Comparison of ENCODE assay signal across 29 cellular contexts in genomic region chr17:81456798-81457197, GRCh38. TPM values are rescaled to one million over a fixed set of nuclear protein-coding genes. Genes with fewer than 3 reads are reported as not detected.
DNase-seq lines count a peak whose midpoint lies in the region; ATAC-seq, FAIRE-seq and TF ChIP-seq lines count a peak whose summit lies in the region.
"Had no signal": no experiment of that assay in that cellular context is flagged by ENCODE, and none has a peak within 500 bp of the region (broad histone marks: within the 10 kb centered on the region; RNA-seq: fewer than 3 reads in every experiment).

No MANE protein-coding gene starts in this region.

- DNase-seq in NCI-H2227 (lab: John Stamatoyannopoulos, UW; ENCODE audit: unreplicated experiment) (peak; percentile 26), astrocyte (ENCODE audit: low read depth) (no peak), iris pigment epithelial cell (ENCODE audit: low read depth) (peak; percentile 28), substantia nigra (lab: John Stamatoyannopoulos, UW) (no peak), heart right ventricle (no peak), C1 segment of cervical spinal cord (lab: John Stamatoyannopoulos, UW) (no peak)
- DNase-seq in NK-92 treated with Interleukin-12 subunit alpha and Interleukin-12 subunit beta, amount 100 ng/mL, for 24 hours (lab: John Stamatoyannopoulos, UW), result no peak
- DNase-seq: activated CD4-positive, alpha-beta T cell treated with anti-CD3 and anti-CD28 coated beads, Interleukin-2, amount 50 U/mL, for 1 hour; activated CD8-positive, alpha-beta memory T cell treated with anti-CD3 and anti-CD28 coated beads, Interleukin-2, amount 50 U/mL, for 4 hours; activated naive CD8-positive, alpha-beta T cell treated with anti-CD3 and anti-CD28 coated beads for 36 hours; COR-L47; cortex of kidney; DMS79 treated with DMSO at 0.1 percent for 48 hours; foreskin fibroblast; GM23248; kidney; naive thymus-derived CD4-positive, alpha-beta T cell; NCI-H1092; NCI-H2029 treated with DMSO at 0.1 percent for 48 hours; NCI-H510A; stimulated activated CD4-positive, alpha-beta T cell treated with anti-CD3 and anti-CD28 coated beads, Interleukin-2, amount 100 ng/mL, for 48 hours; stimulated activated naive CD4-positive, alpha-beta T cell treated with Interleukin-2 at 50 U/mL for 16 hours had no signal

- intact Hi-C loops in heart right ventricle (cut with DNase I), result no loop called here

- H3K27me3 ChIP-seq in astrocyte (ENCODE audit: insufficient read depth, low read length) (no peaks in the 10 kb centered on the region), heart right ventricle (no peaks in the 10 kb centered on the region)
- H3K27me3 ChIP-seq: tibial nerve had no signal

- H3K36me3 Mint-ChIP-seq in astrocyte (ENCODE audit: low read depth, unreplicated experiment), result peaks cover 2% of the 10 kb centered on the region
- H3K36me3 Mint-ChIP-seq: activated naive CD8-positive, alpha-beta T cell treated with anti-CD3 and anti-CD28 coated beads for 36 hours; naive thymus-derived CD4-positive, alpha-beta T cell had no signal

- TF ChIP-seq CTCF in astrocyte (IDR thresholded peaks at IDR 0.05; ENCODE audit: insufficient read depth, low read depth, low read length) (no peak), heart right ventricle (IDR thresholded peaks at IDR 0.05) (no peak)

- no peak overlapping the region for H3K4me3 ChIP-seq in astrocyte (ENCODE audit: insufficient read depth, low read depth, low read length)
- H3K4me3 ChIP-seq in heart right ventricle, result no peak overlapping the region
- H3K4me3 ChIP-seq: GM23248, prostate gland, skin epidermis, tibial nerve had no signal

- H3K4me1 Mint-ChIP-seq in astrocyte (ENCODE audit: low read depth, unreplicated experiment), result no peaks in the 10 kb centered on the region

- H3K9me3 ChIP-seq in astrocyte (ENCODE audit: insufficient read depth, low read depth, low read length) (no peaks in the 10 kb centered on the region), heart right ventricle (no peaks in the 10 kb centered on the region)
- H3K9me3 ChIP-seq: prostate gland, tibial nerve had no signal

- no peak overlapping the region for H2AFZ ChIP-seq in astrocyte (ENCODE audit: low read depth, low read length)
- H2AFZ ChIP-seq: GM23248 had no signal

- H3K27ac ChIP-seq in astrocyte (ENCODE audit: low read depth, low read length) (no peak overlapping the region), substantia nigra (ENCODE audit: low read depth, low read length, poor library complexity, severe bottlenecking) (peak overlapping the region; percentile 30), heart right ventricle (no peak overlapping the region)
- H3K27ac ChIP-seq: GM23248, KMS-11, prostate gland, skin epidermis, tibial nerve had no signal

- no peaks in the 10 kb centered on the region for H3K9me3 Mint-ChIP-seq in astrocyte (ENCODE audit: unreplicated experiment)
- H3K9me3 Mint-ChIP-seq: activated naive CD8-positive, alpha-beta T cell treated with anti-CD3 and anti-CD28 coated beads for 36 hours; activated T-helper 2 cell treated with anti-CD3 and anti-CD28 coated beads, Interferon-gamma antibody, Interleukin-2, Interleukin-4, amounts not matched to agents 10 μg/mL and 5 μg/mL and 100 μg/mL, durations not matched to agents 14 hours and 24 hours and 36 hours; naive thymus-derived CD4-positive, alpha-beta T cell had no signal

- H3K4me3 Mint-ChIP-seq in astrocyte (ENCODE audit: unreplicated experiment), result no peak overlapping the region
- H3K4me3 Mint-ChIP-seq: activated naive CD8-positive, alpha-beta T cell treated with anti-CD3 and anti-CD28 coated beads for 36 hours; naive thymus-derived CD4-positive, alpha-beta T cell had no signal

- H3K36me3 ChIP-seq in astrocyte (ENCODE audit: insufficient read depth, low read length), result no peaks in the 10 kb centered on the region
- peaks cover 0 to 43% (median 0%) of the 10 kb centered on the region in 9 donors for H3K36me3 ChIP-seq in heart right ventricle
- H3K36me3 ChIP-seq: prostate gland had no signal

- 50 to 59% methylated on average over 7 of the region's 7 CpGs for WGBS in heart right ventricle, 2 donors

- H3K79me2 ChIP-seq in astrocyte (ENCODE audit: insufficient read depth, low read length), result no peaks in the 10 kb centered on the region

- no peak for FAIRE-seq in astrocyte (lab: Jason Lieb, UNC)
- FAIRE-seq: GM12892, GM19239, kidney had no signal

- H3K4me1 ChIP-seq in astrocyte (ENCODE audit: insufficient read depth, low read length) (peaks cover 12% of the 10 kb centered on the region), heart right ventricle (peaks cover 0 to 24% (median 9%) of the 10 kb centered on the region in 9 donors)
- H3K4me1 ChIP-seq: prostate gland, tibial nerve had no signal

- ATAC-seq in heart right ventricle, result no peak
- ATAC-seq: naive thymus-derived CD4-positive, alpha-beta T cell had no signal

- no peak overlapping the region for H3K9ac ChIP-seq in astrocyte (ENCODE audit: low read length)
- H3K9ac ChIP-seq: GM23248, KMS-11 had no signal

- no peak overlapping the region for H3K27ac Mint-ChIP-seq in astrocyte (ENCODE audit: unreplicated experiment)
- H3K27ac Mint-ChIP-seq: activated naive CD8-positive, alpha-beta T cell treated with anti-CD3 and anti-CD28 coated beads for 36 hours; activated T-helper 2 cell treated with anti-CD3 and anti-CD28 coated beads, Interferon-gamma antibody, Interleukin-2, Interleukin-4, amounts not matched to agents 10 μg/mL and 5 μg/mL and 100 μg/mL, durations not matched to agents 14 hours and 24 hours and 36 hours had no signal

- H3K4me2 ChIP-seq in astrocyte (ENCODE audit: low read length), result peak overlapping the region; percentile 48
- H3K4me2 ChIP-seq: KMS-11 had no signal

- H4K20me1 ChIP-seq in astrocyte (ENCODE audit: insufficient read depth, low read length), result no peaks in the 10 kb centered on the region

- H3K27me3 Mint-ChIP-seq in astrocyte (ENCODE audit: low read depth, unreplicated experiment), result peaks cover 3% of the 10 kb centered on the region
- H3K27me3 Mint-ChIP-seq: activated naive CD8-positive, alpha-beta T cell treated with anti-CD3 and anti-CD28 coated beads for 36 hours had no signal

RNA-seq across cellular contexts. Expression of gene ACTG1, which starts 55.8 kb away (rescaled TPM):
- total RNA-seq in astrocyte (7,049 and 7,369 TPM in 2 replicates), heart right ventricle (100 to 1,000 TPM; 298 to 959 (median 345) TPM)
- 1,000 to 10,000 TPM in 1 of 2 donors, 100 to 1,000 TPM in 1; 290 to 1,180 TPM for polyA plus RNA-seq in heart right ventricle

Comparison
In these comparisons a context has a peak if more than half of its experiments do, and no peak if none do; other contexts are left out.
1. DNase-seq: peak in NCI-H2227 (single experiment) and iris pigment epithelial cell (single experiment); none in astrocyte (single experiment), substantia nigra (0 of 49), heart right ventricle (0 of 2), C1 segment of cervical spinal cord (0 of 14) and NK-92 treated with Interleukin-12 subunit alpha and Interleukin-12 subunit beta, amount 100 ng/mL, for 24 hours (single experiment).